1 cellular context compared by ENCODE assay signal in genomic region chr6:152184573-152185157, GRCh38.
TF ChIP-seq lines count a peak whose summit lies in the region.

No MANE protein-coding gene starts in this region.

TF ChIP-seq in SK-N-SH, 30 proteins besides CTCF, POLR2A, EP300 and RAD21 (continued from another document):
- TF ChIP-seq REST (IDR thresholded peaks at IDR 0.05; ENCODE audit: low read depth, low read length) (no peak), CHD2 (IDR thresholded peaks at IDR 0.05; ENCODE audit: low read length, partially characterized antibody) (no peak), MXI1 (IDR thresholded peaks at IDR 0.05; ENCODE audit: low read depth, low read length) (no peak), MEF2A (IDR thresholded peaks at IDR 0.05; ENCODE audit: borderline replicate concordance, low read depth) (no peak)
